In genomic region chr20:13298692-13299373, GRCh38 we compare ENCODE assay signal across 23 cellular contexts.
"Had no signal": no experiment of that assay in that cellular context is flagged by ENCODE, and none has a peak within 500 bp of the region (broad histone marks: within the 10 kb centered on the region; RNA-seq: fewer than 3 reads in every experiment).

No MANE protein-coding gene starts in this region.

- H3K27me3 ChIP-seq: brain microvascular endothelial cell had no signal

- H3K9ac ChIP-seq: parathyroid adenoma had no signal

- H3K36me3 ChIP-seq: brain microvascular endothelial cell, thoracic aorta had no signal

- H3K9me3 ChIP-seq: psoas muscle, thoracic aorta had no signal

- ATAC-seq: activated CD8-positive, alpha-beta T cell treated with anti-CD3 and anti-CD28 coated beads for 36 hours; activated T-cell treated with anti-CD3 and anti-CD28 coated beads, Interleukin-2, amount 50 U/mL, for 4 hours; activated T-helper 17 cell treated with anti-CD3 and anti-CD28 coated beads, Interleukin-2, amount 50 U/mL, for 72 hours; left lobe of liver; psoas muscle; stimulated activated naive CD8-positive, alpha-beta T cell treated with anti-CD3 and anti-CD28 coated beads, Interleukin-15, Interleukin-2, amounts not matched to agents 100 U/mL and 50 U/mL, for 24 hours; T-cell had no signal

- H3K4me1 ChIP-seq: parathyroid adenoma, psoas muscle had no signal

- H2AFZ ChIP-seq: parathyroid adenoma had no signal

- H3K79me2 ChIP-seq: parathyroid adenoma had no signal

- DNase-seq: activated B cell treated with CpG ODN at 0.5 μM for 24 hours; activated CD4-positive, alpha-beta T cell treated with anti-CD3 and anti-CD28 coated beads, Interleukin-2, amount 50 U/mL, for 1 hour; activated CD8-positive, alpha-beta T cell treated with anti-CD3 and anti-CD28 coated beads for 36 hours; activated gamma-delta T cell treated with Interleukin-2 at 50 U/mL for 16 hours; activated naive CD4-positive, alpha-beta T cell treated with anti-CD3 and anti-CD28 coated beads, Interleukin-2, amount 50 U/mL, for 16 hours; activated T-cell treated with anti-CD3 and anti-CD28 coated beads, Interleukin-2, amount 50 U/mL, for 4 hours; amniotic stem cell; brain microvascular endothelial cell; dorsolateral prefrontal cortex; effector memory CD4-positive, alpha-beta T cell; hypothalamus; immature natural killer cell; nucleus accumbens; psoas muscle; stimulated activated CD4-positive, alpha-beta T cell treated with anti-CD3 and anti-CD28 coated beads, Interleukin-2, amount 100 ng/mL, for 48 hours; stimulated activated naive CD8-positive, alpha-beta T cell treated with anti-CD3 and anti-CD28 coated beads, Interleukin-15, Interleukin-2, amounts not matched to agents 100 U/mL and 50 U/mL, for 24 hours; T-cell; trophoblast cell had no signal

- H3K4me3 ChIP-seq: coronary artery, dorsolateral prefrontal cortex, psoas muscle, thoracic aorta had no signal

- H3K27ac ChIP-seq: brain microvascular endothelial cell, coronary artery, dorsolateral prefrontal cortex, parathyroid adenoma, psoas muscle, thoracic aorta had no signal
